ENCODE assay signal across 15 cellular contexts in genomic region chr1:29643281-29643680, GRCh38.
"Had no signal": no experiment of that assay in that cellular context is flagged by ENCODE, and none has a peak within 500 bp of the region (broad histone marks: within the 10 kb centered on the region; RNA-seq: fewer than 3 reads in every experiment).

No MANE protein-coding gene starts in this region.

- ATAC-seq: effector memory CD8-positive, alpha-beta T cell; gastrocnemius medialis; naive thymus-derived CD8-positive, alpha-beta T cell; SK-N-SH treated with all-trans-retinoic acid at 6 μM for 48 hours; stimulated activated memory B cell treated with anti-CD40 and anti-IgM and Interleukin-4, amounts not matched to agents 10 μg/mL and 1 μg/mL and 100 μg/mL, for 72 hours had no signal

- H3K4me3 Mint-ChIP-seq: activated naive CD8-positive, alpha-beta T cell treated with anti-CD3 and anti-CD28 coated beads for 36 hours; effector memory CD8-positive, alpha-beta T cell; naive thymus-derived CD8-positive, alpha-beta T cell; neural progenitor cell; stimulated activated memory B cell treated with anti-CD40 and anti-IgM and Interleukin-4, amounts not matched to agents 10 μg/mL and 1 μg/mL and 100 μg/mL, for 72 hours had no signal

- H3K4me3 ChIP-seq: esophagus squamous epithelium, gastrocnemius medialis, neural progenitor cell, prostate gland, transverse colon, vagina had no signal

- H3K27ac Mint-ChIP-seq: activated naive CD8-positive, alpha-beta T cell treated with anti-CD3 and anti-CD28 coated beads for 36 hours; effector memory CD8-positive, alpha-beta T cell; neural progenitor cell; stimulated activated memory B cell treated with anti-CD40 and anti-IgM and Interleukin-4, amounts not matched to agents 10 μg/mL and 1 μg/mL and 100 μg/mL, for 72 hours had no signal

- H3K27me3 ChIP-seq: neural progenitor cell, transverse colon, vagina had no signal

- DNase-seq: activated naive CD4-positive, alpha-beta T cell treated with Interleukin-2 at 50 U/mL for 16 hours; activated naive CD8-positive, alpha-beta T cell treated with anti-CD3 and anti-CD28 coated beads for 36 hours; central memory CD4-positive, alpha-beta T cell; effector memory CD8-positive, alpha-beta T cell; esophagus squamous epithelium; gastrocnemius medialis; hypothalamus; mesendoderm; naive thymus-derived CD8-positive, alpha-beta T cell; transverse colon had no signal

- H3K9me3 Mint-ChIP-seq: activated naive CD8-positive, alpha-beta T cell treated with anti-CD3 and anti-CD28 coated beads for 36 hours; effector memory CD8-positive, alpha-beta T cell; naive thymus-derived CD8-positive, alpha-beta T cell; neural progenitor cell; stimulated activated memory B cell treated with anti-CD40 and anti-IgM and Interleukin-4, amounts not matched to agents 10 μg/mL and 1 μg/mL and 100 μg/mL, for 72 hours had no signal

- H3K4me1 ChIP-seq: esophagus squamous epithelium, gastrocnemius medialis, prostate gland, transverse colon, vagina had no signal

- H3K36me3 Mint-ChIP-seq: activated naive CD8-positive, alpha-beta T cell treated with anti-CD3 and anti-CD28 coated beads for 36 hours; naive thymus-derived CD8-positive, alpha-beta T cell; neural progenitor cell; stimulated activated memory B cell treated with anti-CD40 and anti-IgM and Interleukin-4, amounts not matched to agents 10 μg/mL and 1 μg/mL and 100 μg/mL, for 72 hours had no signal

- H3K9me3 ChIP-seq: esophagus squamous epithelium, gastrocnemius medialis, prostate gland, transverse colon, vagina had no signal

- H3K4me1 Mint-ChIP-seq: activated naive CD8-positive, alpha-beta T cell treated with anti-CD3 and anti-CD28 coated beads for 36 hours; stimulated activated memory B cell treated with anti-CD40 and anti-IgM and Interleukin-4, amounts not matched to agents 10 μg/mL and 1 μg/mL and 100 μg/mL, for 72 hours had no signal

- H3K36me3 ChIP-seq: esophagus squamous epithelium, gastrocnemius medialis, neural progenitor cell, prostate gland, transverse colon, vagina had no signal

- H3K27ac ChIP-seq: esophagus squamous epithelium, gastrocnemius medialis, neural progenitor cell, prostate gland, transverse colon, vagina had no signal
